In genomic region chr6:53854843-53855567, GRCh38 we compare ENCODE assay signal across 1 cellular context.
TF ChIP-seq lines count a peak whose summit lies in the region.

No MANE protein-coding gene starts in this region.

TF ChIP-seq in HepG2, 621 proteins besides CTCF, POLR2A, EP300 and RAD21 (continued from another document and continues in another):
- TF ChIP-seq POGZ (CRISPR knock-in tag; IDR thresholded peaks at IDR 0.05) (peak; percentile 89), ZNF619 (CRISPR knock-in tag; IDR thresholded peaks at IDR 0.05) (peak; percentile 48; the same call in 1 of the 2 replicates), KMT2B (CRISPR knock-in tag; IDR thresholded peaks at IDR 0.05) (peak; percentile 71), FOXP4 (CRISPR knock-in tag; IDR thresholded peaks at IDR 0.05) (peak; percentile 91), GZF1 (CRISPR knock-in tag; IDR thresholded peaks at IDR 0.05) (no peak), ZNF775 (CRISPR knock-in tag; IDR thresholded peaks at IDR 0.05; ENCODE audit: borderline replicate concordance) (0 out of 2 replicates have a peak, but pooled peaks have one; percentile 37), HDAC2 (CRISPR knock-in tag; IDR thresholded peaks at IDR 0.05) (peak; percentile 86), AHDC1 (CRISPR knock-in tag; IDR thresholded peaks at IDR 0.05; ENCODE audit: borderline replicate concordance) (peak; percentile 92; the same call in 1 of the 2 replicates), TGIF2 (CRISPR knock-in tag; IDR thresholded peaks at IDR 0.05) (0 out of 2 replicates have a peak, but pooled peaks have one; percentile 40), LCORL (IDR thresholded peaks at IDR 0.05) (peak; percentile 84), LCORL (CRISPR knock-in tag; IDR thresholded peaks at IDR 0.05) (peak; percentile 97), ZNF7 (CRISPR knock-in tag; IDR thresholded peaks at IDR 0.05) (peak; percentile 40; the same call in 1 of the 2 replicates), MLX (CRISPR knock-in tag; IDR thresholded peaks at IDR 0.05) (peak; percentile 44; the same call in 1 of the 2 replicates), PHF5A (CRISPR knock-in tag; IDR thresholded peaks at IDR 0.05; ENCODE audit: low read depth, unreplicated experiment) (peak; percentile 53), NR2C2 (CRISPR knock-in tag; IDR thresholded peaks at IDR 0.05; ENCODE audit: borderline replicate concordance) (peak; percentile 43; the same call in 1 of the 2 replicates), HNRNPL (IDR thresholded peaks at IDR 0.05; ENCODE audit: low read depth, low read length) (0 out of 2 replicates have a peak, but pooled peaks have one; percentile 15), ZNF687 (CRISPR knock-in tag; IDR thresholded peaks at IDR 0.05) (no peak; the same call in 1 of the 2 replicates), HNF1A (IDR thresholded peaks at IDR 0.05; ENCODE audit: low read depth) (peak; percentile 97), HNF1A (CRISPR knock-in tag; IDR thresholded peaks at IDR 0.05; ENCODE audit: borderline replicate concordance) (peak; percentile 94; the same call in 1 of the 2 replicates), SIX4 (CRISPR knock-in tag; IDR thresholded peaks at IDR 0.05) (peak; percentile 98), ZFP1 (CRISPR knock-in tag; IDR thresholded peaks at IDR 0.05) (peak; percentile 54; the same call in 1 of the 2 replicates), SIX1 (CRISPR knock-in tag; IDR thresholded peaks at IDR 0.05; ENCODE audit: borderline replicate concordance) (peak; percentile 97), HDAC1 (CRISPR knock-in tag; IDR thresholded peaks at IDR 0.05) (peak; percentile 58), ZNF569 (CRISPR knock-in tag; IDR thresholded peaks at IDR 0.05; ENCODE audit: borderline replicate concordance) (0 out of 2 replicates have a peak, but pooled peaks have one; percentile 38), MYNN (CRISPR knock-in tag; IDR thresholded peaks at IDR 0.05; ENCODE audit: low read depth) (peak; percentile 94), ZNF468 (CRISPR knock-in tag; IDR thresholded peaks at IDR 0.05) (0 out of 2 replicates have a peak, but pooled peaks have one; percentile 45), SP4 (CRISPR knock-in tag; IDR thresholded peaks at IDR 0.05) (peak; percentile 53; the same call in 1 of the 2 replicates), MEF2D (CRISPR knock-in tag; IDR thresholded peaks at IDR 0.05) (0 out of 2 replicates have a peak, but pooled peaks have one; percentile 49), ZSCAN21 (CRISPR knock-in tag; IDR thresholded peaks at IDR 0.05; ENCODE audit: borderline replicate concordance) (peak; percentile 67), DPF2 (CRISPR knock-in tag; IDR thresholded peaks at IDR 0.05; ENCODE audit: borderline replicate concordance, low read depth) (peak; percentile 68; the same call in 1 of the 2 replicates), MTA1 (CRISPR knock-in tag; IDR thresholded peaks at IDR 0.05; ENCODE audit: borderline replicate concordance) (no peak; the same call in 1 of the 2 replicates), DNMT1 (CRISPR knock-in tag; IDR thresholded peaks at IDR 0.05) (no peak), ZFX (CRISPR knock-in tag; IDR thresholded peaks at IDR 0.05; ENCODE audit: low read depth) (0 out of 2 replicates have a peak, but pooled peaks have one; percentile 37), ZSCAN12 (CRISPR knock-in tag; IDR thresholded peaks at IDR 0.05) (no peak), ETV5 (CRISPR knock-in tag; IDR thresholded peaks at IDR 0.05; ENCODE audit: borderline replicate concordance) (peak; percentile 91), JUN (CRISPR knock-in tag; IDR thresholded peaks at IDR 0.05) (peak; percentile 80), PATZ1 (CRISPR knock-in tag; IDR thresholded peaks at IDR 0.05) (0 out of 2 replicates have a peak, but pooled peaks have one; percentile 26), TCF7 (IDR thresholded peaks at IDR 0.05; ENCODE audit: low read depth) (peak; percentile 80)
- TF ChIP-seq, protein P1, sequence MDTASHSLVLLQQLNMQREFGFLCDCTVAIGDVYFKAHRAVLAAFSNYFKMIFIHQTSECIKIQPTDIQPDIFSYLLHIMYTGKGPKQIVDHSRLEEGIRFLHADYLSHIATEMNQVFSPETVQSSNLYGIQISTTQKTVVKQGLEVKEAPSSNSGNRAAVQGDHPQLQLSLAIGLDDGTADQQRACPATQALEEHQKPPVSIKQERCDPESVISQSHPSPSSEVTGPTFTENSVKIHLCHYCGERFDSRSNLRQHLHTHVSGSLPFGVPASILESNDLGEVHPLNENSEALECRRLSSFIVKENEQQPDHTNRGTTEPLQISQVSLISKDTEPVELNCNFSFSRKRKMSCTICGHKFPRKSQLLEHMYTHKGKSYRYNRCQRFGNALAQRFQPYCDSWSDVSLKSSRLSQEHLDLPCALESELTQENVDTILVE (CRISPR knock-in tag; IDR thresholded peaks at IDR 0.05), result peak; percentile 75
